In genomic region chr3:123821920-123822319, GRCh38 we compare ENCODE assay signal across 28 cellular contexts.
"Had no signal": no experiment of that assay in that cellular context is flagged by ENCODE, and none has a peak within 500 bp of the region (broad histone marks: within the 10 kb centered on the region; RNA-seq: fewer than 3 reads in every experiment).

No MANE protein-coding gene starts in this region.

- H3K4me1 ChIP-seq: body of pancreas had no signal

- H3K27ac ChIP-seq: adrenal gland, body of pancreas, breast epithelium, coronary artery, SJCRH30 had no signal

- H3K27me3 ChIP-seq: adrenal gland, body of pancreas, breast epithelium, SJCRH30 had no signal

- FAIRE-seq: astrocyte had no signal

- H3K9me3 ChIP-seq: body of pancreas had no signal

- DNase-seq: activated CD4-positive, alpha-beta T cell treated with anti-CD3 and anti-CD28 coated beads for 36 hours; activated CD4-positive, alpha-beta T cell treated with anti-CD3 and anti-CD28 coated beads, Interleukin-2, amount 10 ng/mL, durations not matched to agents 7 days and 5 days; activated CD4-positive, alpha-beta T cell treated with anti-CD3 and anti-CD28 coated beads, Interleukin-2, amount 50 U/mL, for 48 hours; activated CD8-positive, alpha-beta T cell treated with anti-CD3 and anti-CD28 coated beads, Interleukin-2, amount 10 ng/mL, durations not matched to agents 7 days and 5 days; activated gamma-delta T cell treated with Interleukin-2 at 50 U/mL for 16 hours; activated naive CD4-positive, alpha-beta T cell treated with anti-CD3 and anti-CD28 coated beads for 36 hours; activated T-cell treated with anti-CD3 and anti-CD28 coated beads, Interleukin-2, amount 50 U/mL, for 24 hours; adrenal gland; body of pancreas; NCI-H1105; NCI-H1436; NCI-H1694; NCI-H1930; NCI-H2081 treated with DMSO at 0.1 percent for 48 hours; NCI-H226; NCI-H446 treated with DMSO at 0.1 percent for 48 hours; NCI-H524 treated with DMSO at 0.1 percent for 48 hours; SHP77; SJCRH30; SW 1271; T-helper 1 cell; T-helper 2 cell; T-helper 9 cell had no signal

- ATAC-seq: activated CD4-positive, alpha-beta T cell treated with anti-CD3 and anti-CD28 coated beads for 36 hours; activated CD4-positive, CD25-positive, alpha-beta regulatory T cell treated with anti-CD3 and anti-CD28 coated beads, Interleukin-2, amount 50 U/mL, for 24 hours; activated CD8-positive, alpha-beta T cell treated with anti-CD3 and anti-CD28 coated beads, Interleukin-2, amount 10 ng/mL, durations not matched to agents 7 days and 5 days; activated naive CD4-positive, alpha-beta T cell treated with anti-CD3 and anti-CD28 coated beads, Interleukin-2, amount 50 U/mL, for 72 hours; body of pancreas had no signal

- H3K36me3 ChIP-seq: adrenal gland, breast epithelium, SJCRH30 had no signal

- H3K4me3 ChIP-seq: adrenal gland, body of pancreas, breast epithelium, coronary artery, SJCRH30 had no signal
